1 cellular context compared by ENCODE assay signal in genomic region chr16:85441189-85441889, GRCh38.
TF ChIP-seq lines count a peak whose summit lies in the region.

No MANE protein-coding gene starts in this region.

TF ChIP-seq in HepG2, 621 proteins besides CTCF, POLR2A, EP300 and RAD21 (continued from another document):
- TF ChIP-seq ZNF574 (CRISPR knock-in tag; IDR thresholded peaks at IDR 0.05) (0 out of 2 replicates have a peak, but pooled peaks have one; percentile 11), TCF7L2 (IDR thresholded peaks at IDR 0.05; ENCODE audit: low read depth, low read length) (no peak), GABPB1 (CRISPR knock-in tag; IDR thresholded peaks at IDR 0.05) (no peak), RFX3 (CRISPR knock-in tag; IDR thresholded peaks at IDR 0.05) (no peak), JARID2 (CRISPR knock-in tag; IDR thresholded peaks at IDR 0.05; ENCODE audit: insufficient replicate concordance) (no peak), ZNF598 (CRISPR knock-in tag; IDR thresholded peaks at IDR 0.05; ENCODE audit: borderline replicate concordance) (no peak), ZNF121 (CRISPR knock-in tag; IDR thresholded peaks at IDR 0.05) (no peak), MZF1 (CRISPR knock-in tag; IDR thresholded peaks at IDR 0.05; ENCODE audit: borderline replicate concordance) (no peak), SMAD9 (CRISPR knock-in tag; IDR thresholded peaks at IDR 0.05) (no peak), HNRNPLL (IDR thresholded peaks at IDR 0.05; ENCODE audit: low read depth, low read length, poor library complexity, severe bottlenecking) (no peak), SCMH1 (CRISPR knock-in tag; IDR thresholded peaks at IDR 0.05; ENCODE audit: borderline replicate concordance) (no peak), ZNF749 (CRISPR knock-in tag; IDR thresholded peaks at IDR 0.05; ENCODE audit: borderline replicate concordance) (no peak), SAP130 (CRISPR knock-in tag; IDR thresholded peaks at IDR 0.05; ENCODE audit: low read depth) (peak; percentile 33; the same call in 1 of the 2 replicates), ZNF260 (CRISPR knock-in tag; IDR thresholded peaks at IDR 0.05; ENCODE audit: borderline replicate concordance, low read depth) (no peak), ZBTB1 (CRISPR knock-in tag; IDR thresholded peaks at IDR 0.05; ENCODE audit: borderline replicate concordance) (no peak), KDM2A (CRISPR knock-in tag; IDR thresholded peaks at IDR 0.05; ENCODE audit: borderline replicate concordance, low read depth) (no peak), GTF3A (CRISPR knock-in tag; conservative IDR thresholded peaks at IDR 0.05) (no peak), RBAK (CRISPR knock-in tag; IDR thresholded peaks at IDR 0.05) (no peak), ZSCAN12 (CRISPR knock-in tag; IDR thresholded peaks at IDR 0.05) (no peak), ZNF850 (CRISPR knock-in tag; conservative IDR thresholded peaks at IDR 0.05) (no peak), MED13 (CRISPR knock-in tag; IDR thresholded peaks at IDR 0.05) (no peak), ZNF75D (CRISPR knock-in tag; IDR thresholded peaks at IDR 0.05; ENCODE audit: borderline replicate concordance) (no peak), TBX3 (IDR thresholded peaks at IDR 0.05; ENCODE audit: borderline replicate concordance) (no peak), NFYC (CRISPR knock-in tag; IDR thresholded peaks at IDR 0.05) (no peak), ZMYM2 (CRISPR knock-in tag; IDR thresholded peaks at IDR 0.05) (no peak), AHR (CRISPR knock-in tag; IDR thresholded peaks at IDR 0.05) (no peak), ZNF550 (CRISPR knock-in tag; IDR thresholded peaks at IDR 0.05; ENCODE audit: borderline replicate concordance) (no peak), MTF1 (CRISPR knock-in tag; IDR thresholded peaks at IDR 0.05) (no peak), HDAC1 (CRISPR knock-in tag; IDR thresholded peaks at IDR 0.05) (no peak), ZNF577 (CRISPR knock-in tag; IDR thresholded peaks at IDR 0.05; ENCODE audit: borderline replicate concordance, low read depth) (no peak), ARID2 (CRISPR knock-in tag; IDR thresholded peaks at IDR 0.05; ENCODE audit: borderline replicate concordance) (no peak), ZNF17 (CRISPR knock-in tag; IDR thresholded peaks at IDR 0.05) (no peak), PBX3 (CRISPR knock-in tag; IDR thresholded peaks at IDR 0.05; ENCODE audit: borderline replicate concordance) (no peak), ZNF570 (CRISPR knock-in tag; IDR thresholded peaks at IDR 0.05; ENCODE audit: borderline replicate concordance) (no peak), ZNF746 (CRISPR knock-in tag; IDR thresholded peaks at IDR 0.05) (no peak), DNMT1 (CRISPR knock-in tag; IDR thresholded peaks at IDR 0.05) (no peak), DPF2 (CRISPR knock-in tag; IDR thresholded peaks at IDR 0.05; ENCODE audit: borderline replicate concordance, low read depth) (no peak), TIGD3 (CRISPR knock-in tag; IDR thresholded peaks at IDR 0.05; ENCODE audit: borderline replicate concordance) (no peak), MXD4 (CRISPR knock-in tag; IDR thresholded peaks at IDR 0.05) (no peak), ZNF530 (CRISPR knock-in tag; IDR thresholded peaks at IDR 0.05; ENCODE audit: low read depth) (no peak), RBM39 (IDR thresholded peaks at IDR 0.05; ENCODE audit: low read depth, low read length, poor library complexity, severe bottlenecking) (no peak), BCLAF1 (IDR thresholded peaks at IDR 0.05) (no peak), RARG (CRISPR knock-in tag; IDR thresholded peaks at IDR 0.05; ENCODE audit: low read depth) (no peak), ELF4 (CRISPR knock-in tag; IDR thresholded peaks at IDR 0.05; ENCODE audit: borderline replicate concordance) (no peak), BRCA1 (CRISPR knock-in tag; IDR thresholded peaks at IDR 0.05) (peak; percentile 78; the same call in 1 of the 2 replicates), AHDC1 (CRISPR knock-in tag; IDR thresholded peaks at IDR 0.05; ENCODE audit: borderline replicate concordance) (no peak), ARNTL (CRISPR knock-in tag; IDR thresholded peaks at IDR 0.05) (no peak), ZFP1 (CRISPR knock-in tag; IDR thresholded peaks at IDR 0.05) (no peak)
- TF ChIP-seq, protein P1, sequence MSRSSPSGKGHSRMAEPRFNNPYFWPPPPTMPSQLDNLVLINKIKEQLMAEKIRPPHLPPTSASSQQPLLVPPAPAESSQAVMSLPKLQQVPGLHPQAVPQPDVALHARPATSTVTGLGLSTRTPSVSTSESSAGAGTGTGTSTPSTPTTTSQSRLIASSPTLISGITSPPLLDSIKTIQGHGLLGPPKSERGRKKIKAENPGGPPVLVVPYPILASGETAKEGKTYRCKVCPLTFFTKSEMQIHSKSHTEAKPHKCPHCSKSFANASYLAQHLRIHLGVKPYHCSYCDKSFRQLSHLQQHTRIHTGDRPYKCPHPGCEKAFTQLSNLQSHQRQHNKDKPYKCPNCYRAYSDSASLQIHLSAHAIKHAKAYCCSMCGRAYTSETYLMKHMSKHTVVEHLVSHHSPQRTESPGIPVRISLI (CRISPR knock-in tag; IDR thresholded peaks at IDR 0.05; ENCODE audit: borderline replicate concordance) = no peak
- TF ChIP-seq, protein P2, sequence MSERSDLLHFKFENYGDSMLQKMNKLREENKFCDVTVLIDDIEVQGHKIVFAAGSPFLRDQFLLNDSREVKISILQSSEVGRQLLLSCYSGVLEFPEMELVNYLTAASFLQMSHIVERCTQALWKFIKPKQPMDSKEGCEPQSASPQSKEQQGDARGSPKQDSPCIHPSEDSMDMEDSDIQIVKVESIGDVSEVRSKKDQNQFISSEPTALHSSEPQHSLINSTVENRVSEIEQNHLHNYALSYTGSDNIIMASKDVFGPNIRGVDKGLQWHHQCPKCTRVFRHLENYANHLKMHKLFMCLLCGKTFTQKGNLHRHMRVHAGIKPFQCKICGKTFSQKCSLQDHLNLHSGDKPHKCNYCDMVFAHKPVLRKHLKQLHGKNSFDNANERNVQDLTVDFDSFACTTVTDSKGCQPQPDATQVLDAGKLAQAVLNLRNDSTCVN (CRISPR knock-in tag; IDR thresholded peaks at IDR 0.05; ENCODE audit: borderline replicate concordance) = no peak
- TF ChIP-seq, protein P3, sequence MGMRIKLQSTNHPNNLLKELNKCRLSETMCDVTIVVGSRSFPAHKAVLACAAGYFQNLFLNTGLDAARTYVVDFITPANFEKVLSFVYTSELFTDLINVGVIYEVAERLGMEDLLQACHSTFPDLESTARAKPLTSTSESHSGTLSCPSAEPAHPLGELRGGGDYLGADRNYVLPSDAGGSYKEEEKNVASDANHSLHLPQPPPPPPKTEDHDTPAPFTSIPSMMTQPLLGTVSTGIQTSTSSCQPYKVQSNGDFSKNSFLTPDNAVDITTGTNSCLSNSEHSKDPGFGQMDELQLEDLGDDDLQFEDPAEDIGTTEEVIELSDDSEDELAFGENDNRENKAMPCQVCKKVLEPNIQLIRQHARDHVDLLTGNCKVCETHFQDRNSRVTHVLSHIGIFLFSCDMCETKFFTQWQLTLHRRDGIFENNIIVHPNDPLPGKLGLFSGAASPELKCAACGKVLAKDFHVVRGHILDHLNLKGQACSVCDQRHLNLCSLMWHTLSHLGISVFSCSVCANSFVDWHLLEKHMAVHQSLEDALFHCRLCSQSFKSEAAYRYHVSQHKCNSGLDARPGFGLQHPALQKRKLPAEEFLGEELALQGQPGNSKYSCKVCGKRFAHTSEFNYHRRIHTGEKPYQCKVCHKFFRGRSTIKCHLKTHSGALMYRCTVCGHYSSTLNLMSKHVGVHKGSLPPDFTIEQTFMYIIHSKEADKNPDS (CRISPR knock-in tag; IDR thresholded peaks at IDR 0.05) = no peak
